In the genomic region with DNA sequence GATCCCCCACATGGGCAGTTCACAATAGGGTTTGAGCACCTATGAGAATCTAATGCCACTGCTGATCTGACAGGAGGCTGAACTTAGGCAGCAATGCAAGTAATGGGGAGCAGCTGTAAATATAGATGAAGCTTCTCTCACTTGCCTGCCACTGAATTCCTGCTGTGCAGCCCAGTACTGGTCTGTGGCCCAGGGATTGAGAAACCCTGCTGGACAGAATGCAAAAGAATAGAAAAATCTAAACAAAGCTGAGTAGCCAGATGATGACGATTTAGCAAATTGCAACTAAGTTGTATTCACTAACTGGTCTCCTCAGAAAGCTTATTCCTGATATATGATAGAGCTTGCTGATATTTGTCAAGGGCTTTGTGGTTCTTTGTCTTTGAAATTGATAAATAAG, we compare ENCODE assay signal across 13 cellular contexts. TPM values are rescaled to one million over a fixed set of nuclear protein-coding genes. Genes with fewer than 3 reads are reported as not detected.
DNase-seq lines count a peak whose midpoint lies in the region; ATAC-seq and TF ChIP-seq lines count a peak whose summit lies in the region.
"Had no signal": no experiment of that assay in that cellular context is flagged by ENCODE, and none has a peak within 500 bp of the region (broad histone marks: within the 10 kb centered on the region; RNA-seq: fewer than 3 reads in every experiment).

No MANE protein-coding gene starts in this region.

- peak; percentile 57 to 72 for ATAC-seq in right cardiac atrium
- no peak for ATAC-seq in HG03521 (IDR thresholded peaks at IDR 0.05; ENCODE audit: unreplicated experiment)
- ATAC-seq in GM18517 (IDR thresholded peaks at IDR 0.05; ENCODE audit: unreplicated experiment), result no peak
- ATAC-seq: HepG2 had no signal

- no peak overlapping the region for H3K27ac Mint-ChIP-seq in activated T-helper 1 cell treated with anti-CD3 and anti-CD28 coated beads, Interleukin-12 subunit alpha, Interleukin-12 subunit beta, Interleukin-2, Interleukin-4 antibody, amounts not matched to agents 30 ng/mL and 10 ng/mL and 1 ng/mL, durations not matched to agents 14 hours and 24 hours and 36 hours

- H3K4me1 ChIP-seq in right cardiac atrium (ENCODE audit: control insufficient read depth, insufficient read depth, low read length), result peaks cover 11% of the 10 kb centered on the region
- peaks cover 18 to 75% (median 38%) of the 10 kb centered on the region in 4 donors for H3K4me1 ChIP-seq in stomach

- WGBS in right cardiac atrium, result 68% methylated on average over 1 of the region's 1 CpG
- WGBS in stomach, 5 donors, result 54 to 79% (median 75%) methylated on average over 1 of the region's 1 CpG

- DNase-seq in GM03348 (ENCODE audit: low spot score), result peak; percentile 55
- peak; percentile 66 to 73 for DNase-seq in cardiac fibroblast (ENCODE audit: low read depth in 2 of 2)
- DNase-seq in right cardiac atrium, result peak in 2 of 3 donors; percentile 49 to 80
- DNase-seq in stomach, result no peak
- DNase-seq in activated T-helper 1 cell treated with anti-CD3 and anti-CD28 coated beads, Interleukin-12 subunit alpha, Interleukin-12 subunit beta, Interleukin-2, Interleukin-4 antibody, amounts not matched to agents 30 ng/mL and 10 ng/mL and 1 ng/mL, durations not matched to agents 14 hours and 24 hours and 36 hours (ENCODE audit: low spot score), result no peak
- DNase-seq in C1 segment of cervical spinal cord (lab: John Stamatoyannopoulos, UW), result no peak
- DNase-seq: anterior cingulate cortex, NCI-H1417, NCI-H69 had no signal

- peaks cover 0 to 17% (median 8%) of the 10 kb centered on the region in 4 donors for H3K36me3 ChIP-seq in stomach

- no peaks in the 10 kb centered on the region for H3K9me3 Mint-ChIP-seq in activated T-helper 1 cell treated with anti-CD3 and anti-CD28 coated beads, Interleukin-12 subunit alpha, Interleukin-12 subunit beta, Interleukin-2, Interleukin-4 antibody, amounts not matched to agents 30 ng/mL and 10 ng/mL and 1 ng/mL, durations not matched to agents 14 hours and 24 hours and 36 hours

- peaks cover 2% of the 10 kb centered on the region for H3K27me3 Mint-ChIP-seq in activated T-helper 1 cell treated with anti-CD3 and anti-CD28 coated beads, Interleukin-12 subunit alpha, Interleukin-12 subunit beta, Interleukin-2, Interleukin-4 antibody, amounts not matched to agents 30 ng/mL and 10 ng/mL and 1 ng/mL, durations not matched to agents 14 hours and 24 hours and 36 hours (ENCODE audit: insufficient read depth)

- no peak overlapping the region for H3K4me3 ChIP-seq in cardiac fibroblast (replicated peaks in 1 of 2; ENCODE audit: low read depth in 2 of 2, low read length in 2 of 2)
- H3K4me3 ChIP-seq in right cardiac atrium (ENCODE audit: low read length), result no peak overlapping the region
- no peak overlapping the region for H3K4me3 ChIP-seq in stomach
- H3K4me3 ChIP-seq: GM12878 had no signal

- H3K4me1 Mint-ChIP-seq in activated T-helper 1 cell treated with anti-CD3 and anti-CD28 coated beads, Interleukin-12 subunit alpha, Interleukin-12 subunit beta, Interleukin-2, Interleukin-4 antibody, amounts not matched to agents 30 ng/mL and 10 ng/mL and 1 ng/mL, durations not matched to agents 14 hours and 24 hours and 36 hours (ENCODE audit: low read depth), result peaks cover 50% of the 10 kb centered on the region

- intact Hi-C loops in right cardiac atrium (cut with DNase I), result loop anchor here in 1 of 4 donors (10.0 kb wide), 1 partner anchor 88 kb away; the partner anchor contains the start of gene RPS27L
- intact Hi-C loops in stomach (cut with DNase I; ENCODE audit: low total_unique reads), result no loop called here
- intact Hi-C loops in activated T-helper 1 cell treated with anti-CD3 and anti-CD28 coated beads, Interleukin-12 subunit alpha, Interleukin-12 subunit beta, Interleukin-2, Interleukin-4 antibody, amounts not matched to agents 30 ng/mL and 10 ng/mL and 1 ng/mL, durations not matched to agents 14 hours and 24 hours and 36 hours (cut with micrococcal nuclease), result no loop called here

- no peaks in the 10 kb centered on the region for H3K9me3 ChIP-seq in right cardiac atrium (ENCODE audit: control insufficient read depth, low read length)
- H3K9me3 ChIP-seq in stomach, result no peaks in the 10 kb centered on the region

- H3K27ac ChIP-seq in right cardiac atrium (ENCODE audit: low read length) (no peak overlapping the region), stomach (peak overlapping the region in 4 of 5 donors; percentile 34 to 63 (median 46))

- H3K27me3 ChIP-seq in right cardiac atrium (ENCODE audit: control insufficient read depth, insufficient read depth) (no peaks in the 10 kb centered on the region), stomach (no peaks in the 10 kb centered on the region)

- TF ChIP-seq EP300 in stomach (IDR thresholded peaks at IDR 0.05), result no peak

- TF ChIP-seq CTCF in cardiac fibroblast (IDR thresholded peaks at IDR 0.05; ENCODE audit: low read depth, low read length) (no peak), stomach (IDR thresholded peaks at IDR 0.05) (no peak)

- no peak overlapping the region for H3K4me3 Mint-ChIP-seq in activated T-helper 1 cell treated with anti-CD3 and anti-CD28 coated beads, Interleukin-12 subunit alpha, Interleukin-12 subunit beta, Interleukin-2, Interleukin-4 antibody, amounts not matched to agents 30 ng/mL and 10 ng/mL and 1 ng/mL, durations not matched to agents 14 hours and 24 hours and 36 hours

- H3K36me3 Mint-ChIP-seq in activated T-helper 1 cell treated with anti-CD3 and anti-CD28 coated beads, Interleukin-12 subunit alpha, Interleukin-12 subunit beta, Interleukin-2, Interleukin-4 antibody, amounts not matched to agents 30 ng/mL and 10 ng/mL and 1 ng/mL, durations not matched to agents 14 hours and 24 hours and 36 hours (ENCODE audit: low read depth), result peaks cover 44% of the 10 kb centered on the region

- no peak for TF ChIP-seq POLR2A in stomach (IDR thresholded peaks at IDR 0.05)

RNA-seq across cellular contexts. Expression of gene APH1B, which starts 34.3 kb away (rescaled TPM):
- 10 to 100 TPM; 10.4 to 13.4 (median 10.9) TPM for total RNA-seq in right cardiac atrium
- polyA plus RNA-seq in right cardiac atrium, result 6.0 TPM
- 10 to 100 TPM in 1 of 5 donors, 1 to 10 TPM in 3, under 1 TPM in 1; 0.45 to 23.5 (median 7.6) TPM for total RNA-seq in stomach
- 1 to 10 TPM in 2 of 3 donors, under 1 TPM in 1; 0.92 to 3.8 (median 2.7) TPM for polyA plus RNA-seq in stomach
- total RNA-seq in activated T-helper 1 cell treated with anti-CD3 and anti-CD28 coated beads, Interleukin-12 subunit alpha, Interleukin-12 subunit beta, Interleukin-2, Interleukin-4 antibody, amounts not matched to agents 30 ng/mL and 10 ng/mL and 1 ng/mL, durations not matched to agents 14 hours and 24 hours and 36 hours, result 4.1 and 6.2 TPM in 2 replicates

RNA-seq across cellular contexts. Expression of gene RAB8B, which starts 53.7 kb away (rescaled TPM):
- 10 to 100 TPM; 16.1 to 21.5 (median 19.3) TPM for total RNA-seq in right cardiac atrium
- polyA plus RNA-seq in right cardiac atrium, result 7.2 TPM
- 100 to 1,000 TPM in 1 of 5 donors, 10 to 100 TPM in 3, 1 to 10 TPM in 1; 2.0 to 103 (median 23.2) TPM for total RNA-seq in stomach
- 10 to 100 TPM in 2 of 3 donors, 1 to 10 TPM in 1; 4.5 to 13.6 (median 13.4) TPM for polyA plus RNA-seq in stomach
- total RNA-seq in activated T-helper 1 cell treated with anti-CD3 and anti-CD28 coated beads, Interleukin-12 subunit alpha, Interleukin-12 subunit beta, Interleukin-2, Interleukin-4 antibody, amounts not matched to agents 30 ng/mL and 10 ng/mL and 1 ng/mL, durations not matched to agents 14 hours and 24 hours and 36 hours, result 135 and 149 TPM in 2 replicates

Comparison
In these comparisons a context has a peak if more than half of its experiments do, and no peak if none do; other contexts are left out.
1. DNase-seq: peak in GM03348 (single experiment), cardiac fibroblast (2 of 2) and right cardiac atrium (2 of 3); none in stomach (single experiment), activated T-helper 1 cell treated with anti-CD3 and anti-CD28 coated beads, Interleukin-12 subunit alpha, Interleukin-12 subunit beta, Interleukin-2, Interleukin-4 antibody, amounts not matched to agents 30 ng/mL and 10 ng/mL and 1 ng/mL, durations not matched to agents 14 hours and 24 hours and 36 hours (single experiment) and C1 segment of cervical spinal cord (0 of 14).
2. ATAC-seq: peak in right cardiac atrium (2 of 2); none in HG03521 (single experiment) and GM18517 (single experiment).